In the genomic region with DNA sequence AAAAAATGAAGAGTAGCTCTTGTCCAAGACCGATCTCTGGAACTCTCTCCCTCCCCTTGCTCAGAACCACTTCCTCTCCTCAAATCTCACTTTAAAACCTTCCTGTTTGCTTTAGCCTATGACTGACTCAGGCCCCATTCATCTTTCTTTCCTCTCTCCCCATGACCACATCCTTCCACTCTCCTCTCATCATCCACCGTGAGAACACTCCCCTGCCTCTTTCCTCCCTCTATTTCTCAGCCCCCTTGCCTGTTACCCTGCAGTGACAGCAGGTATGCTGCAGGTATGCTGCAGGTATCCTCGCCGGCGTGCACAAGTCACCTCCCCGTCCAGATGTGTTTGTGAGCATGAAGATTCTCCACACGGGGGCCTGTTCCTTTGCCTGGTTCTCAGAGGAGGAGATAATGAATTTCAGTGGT, we compare ENCODE assay signal across 11 cellular contexts.
DNase-seq lines count a peak whose midpoint lies in the region; ATAC-seq, FAIRE-seq and TF ChIP-seq lines count a peak whose summit lies in the region.
"Had no signal": no experiment of that assay in that cellular context is flagged by ENCODE, and none has a peak within 500 bp of the region (broad histone marks: within the 10 kb centered on the region; RNA-seq: fewer than 3 reads in every experiment).

No MANE protein-coding gene starts in this region.

- no peak overlapping the region for H3K14ac ChIP-seq in trophoblast cell (ENCODE audit: low read length)

- H3K23ac ChIP-seq in trophoblast cell (ENCODE audit: low read length): no peak overlapping the region

- H3K4me2 ChIP-seq in GM12878 (ENCODE audit: control insufficient read depth, insufficient read depth): no peak overlapping the region
- no peak overlapping the region for H3K4me2 ChIP-seq in trophoblast cell (ENCODE audit: low read length)

- FAIRE-seq in GM12878 (lab: Jason Lieb, UNC): no peak
- FAIRE-seq: K562 had no signal

- H2AFZ ChIP-seq in GM12878 (ENCODE audit: control insufficient read depth, low read depth, low read length) (no peak overlapping the region), trophoblast cell (ENCODE audit: insufficient read depth, low read length, poor library complexity) (no peak overlapping the region)

- RAD21 ChIA-PET in GM12878 (lab: Charles Lee; ENCODE audit: unreplicated experiment): no interaction called here

- H3K79me2 ChIP-seq in GM12878 (ENCODE audit: control insufficient read depth, insufficient read depth, low read length): no peaks in the 10 kb centered on the region
- H3K79me2 ChIP-seq in trophoblast cell (ENCODE audit: control insufficient read depth, insufficient read depth, low read length, poor library complexity): no peaks in the 10 kb centered on the region

- H4K12ac ChIP-seq in trophoblast cell (ENCODE audit: low read depth, low read length): no peak overlapping the region

- TF ChIP-seq EP300 in GM12878 (IDR thresholded peaks at IDR 0.05; ENCODE audit: borderline replicate concordance in 1 of 2, control insufficient read depth in 1 of 2, low read depth in 2 of 2, low read length in 2 of 2): no peak

- no peaks in the 10 kb centered on the region for H3K79me1 ChIP-seq in trophoblast cell (ENCODE audit: low read length)

- H3K27ac ChIP-seq in GM12878 (ENCODE audit: control insufficient read depth, insufficient read depth): no peak overlapping the region
- no peak overlapping the region for H3K27ac ChIP-seq in trophoblast cell (ENCODE audit: low read depth, low read length)
- no peak overlapping the region for H3K27ac ChIP-seq in esophagus squamous epithelium
- H3K27ac ChIP-seq: 22Rv1 had no signal

- H4K20me1 ChIP-seq in GM12878 (ENCODE audit: control insufficient read depth, insufficient read depth): no peaks in the 10 kb centered on the region

- H2BK120ac ChIP-seq in trophoblast cell (ENCODE audit: insufficient read depth, low read length, poor library complexity): no peak overlapping the region

- peaks cover 14% of the 10 kb centered on the region for H3K4me1 ChIP-seq in GM12878 (ENCODE audit: control insufficient read depth, insufficient read depth, low read length)
- peaks cover 0 to under 1% of the 10 kb centered on the region in 2 experiments for H3K4me1 ChIP-seq in trophoblast cell (ENCODE audit: control insufficient read depth in 1 of 2, insufficient read depth in 2 of 2, low read length in 2 of 2)
- no peaks in the 10 kb centered on the region for H3K4me1 ChIP-seq in esophagus squamous epithelium

- no peak overlapping the region for H3K9ac ChIP-seq in GM12878 (ENCODE audit: control insufficient read depth, insufficient read depth, low read length)
- H3K9ac ChIP-seq in trophoblast cell (ENCODE audit: low read length): no peak overlapping the region

- no peak overlapping the region for H2AK5ac ChIP-seq in trophoblast cell (ENCODE audit: low read length)

- CTCF ChIA-PET in GM12878 (lab: Yijun Ruan, JAX): interaction anchor here (0.8 kb wide), 1 partner anchor 30 kb away, joined by 3 read pairs; no protein-coding TSS in a partner anchor

- intact Hi-C loops in GM12878 (cut with micrococcal nuclease; ENCODE audit: unreplicated experiment) (no loop called here), lower leg skin (cut with DNase I; ENCODE audit: low total_unique reads) (no loop called here), esophagus squamous epithelium (cut with DNase I) (no loop called here)

- no peak overlapping the region for H2BK5ac ChIP-seq in trophoblast cell (ENCODE audit: low read depth, low read length, poor library complexity)

- SMC1A ChIA-PET in GM12878 (lab: Charles Lee; ENCODE audit: uncharacterized antibody, unreplicated experiment): interaction anchor here (0.7 kb wide), 1 partner anchor 557 kb away, joined by 3 read pairs; no protein-coding TSS in a partner anchor

- H3K9me3 ChIP-seq in GM12878 (replicated peaks; ENCODE audit: control insufficient read depth, insufficient read depth, low read length) (no peaks in the 10 kb centered on the region; the same call in 2 of the 3 replicates), trophoblast cell (ENCODE audit: insufficient read depth, low read depth, low read length) (no peaks in the 10 kb centered on the region), esophagus squamous epithelium (no peaks in the 10 kb centered on the region)

- in situ Hi-C loops in GM12878 (cut with MboI): no loop called here

- TF ChIP-seq CTCF in GM12878 (IDR thresholded peaks at IDR 0.05 in 2 of 3, conservative IDR thresholded peaks at IDR 0.05 in 1 of 3; ENCODE audit: control insufficient read depth in 2 of 3, extremely low read depth in 1 of 3, insufficient read depth in 1 of 3, low read depth in 3 of 3, low read length in 3 of 3) (no peak), lower leg skin (IDR thresholded peaks at IDR 0.05) (no peak), esophagus squamous epithelium (IDR thresholded peaks at IDR 0.05) (no peak)

- ATAC-seq in GM12878: peak; percentile 34
- ATAC-seq: K562 had no signal

- TF ChIP-seq POLR2A in GM12878 (IDR thresholded peaks at IDR 0.05; ENCODE audit: low read depth, low read length): no peak
- no peak for TF ChIP-seq POLR2A in lower leg skin (IDR thresholded peaks at IDR 0.05)
- no peak for TF ChIP-seq POLR2A in esophagus squamous epithelium (IDR thresholded peaks at IDR 0.05)

- no peak overlapping the region for H3K4ac ChIP-seq in trophoblast cell (ENCODE audit: low read depth, low read length)

- no peaks in the 10 kb centered on the region; a peak in 1 of 4 replicates for H3K27me3 ChIP-seq in GM12878 (replicated peaks in 1 of 2; ENCODE audit: control insufficient read depth in 2 of 2, insufficient read depth in 2 of 2, low read length in 1 of 2)
- H3K27me3 ChIP-seq in trophoblast cell (ENCODE audit: insufficient read depth, low read length): no peaks in the 10 kb centered on the region
- H3K27me3 ChIP-seq in esophagus squamous epithelium: no peaks in the 10 kb centered on the region

- WGBS in GM12878 (ENCODE audit: insufficient coverage, insufficient replicate concordance, low lambda C conversion rate, missing lambda C conversion rate): 57% methylated on average over 7 of the region's 7 CpGs
- WGBS in trophoblast cell (ENCODE audit: extremely low coverage, insufficient coverage, insufficient read length): no CpG with 5 or more reads among the region's 7 CpGs
- WGBS in lower leg skin, 2 donors: 57 to 68% methylated on average over 7 of the region's 7 CpGs
- 47 to 60% methylated on average over 7 of the region's 7 CpGs for WGBS in esophagus squamous epithelium, 2 donors

- no peak overlapping the region for H4K91ac ChIP-seq in trophoblast cell (ENCODE audit: low read depth, low read length)

- no peak overlapping the region for H2BK12ac ChIP-seq in trophoblast cell (ENCODE audit: low read length)

- H3K36me3 ChIP-seq in GM12878 (ENCODE audit: control insufficient read depth in 2 of 2, insufficient read depth in 2 of 2, low read length in 1 of 2) (no peaks in the 10 kb centered on the region), trophoblast cell (ENCODE audit: control insufficient read depth in 1 of 2, insufficient read depth in 2 of 2, low read length in 2 of 2) (no peaks in the 10 kb centered on the region), esophagus squamous epithelium (no peaks in the 10 kb centered on the region)

- DNase-seq in DMS53 (lab: John Stamatoyannopoulos, UW) (peak; percentile 0), DMS53 treated with DMSO at 0.1 percent for 48 hours (lab: John Stamatoyannopoulos, UW; ENCODE audit: unreplicated experiment) (no peak), HS-27A (ENCODE audit: low read depth) (peak; percentile 54), GM12878 (ENCODE audit: low read depth, low spot score) (no peak), trophoblast cell (peak; percentile 50 to 58), NAMALWA (ENCODE audit: low spot score) (no peak), lower leg skin (ENCODE audit: low spot score in 2 of 2) (no peak), esophagus squamous epithelium (lab: John Stamatoyannopoulos, UW) (no peak)
- DNase-seq: cerebellar nuclear complex had no signal

- TF ChIP-seq RAD21 in GM12878 (IDR thresholded peaks at IDR 0.05; ENCODE audit: insufficient read depth, low read depth, low read length): no peak

- H4K8ac ChIP-seq in trophoblast cell (ENCODE audit: low read depth, low read length): no peak overlapping the region

- POLR2A ChIA-PET in GM12878 (lab: Charles Lee): no interaction called here

- H3K4me3 ChIP-seq in GM12878 (no peak overlapping the region), trophoblast cell (ENCODE audit: low read depth, low read length) (no peak overlapping the region), lower leg skin (ENCODE audit: low read depth, poor library complexity, severe bottlenecking) (no peak overlapping the region), esophagus squamous epithelium (no peak overlapping the region)
- H3K4me3 ChIP-seq: K562 had no signal

- no peak overlapping the region for H3K18ac ChIP-seq in trophoblast cell (ENCODE audit: low read length)

- no TSS peak for BruUV-seq in GM12878 (replicated peaks; lab: Mats Ljungman, UMichigan)

TF ChIP-seq in GM12878, 131 proteins besides CTCF, POLR2A, EP300 and RAD21 (continues in another document):
- TF ChIP-seq CREB1 (IDR thresholded peaks at IDR 0.05; ENCODE audit: low read depth): no peak
- TF ChIP-seq CEBPB (IDR thresholded peaks at IDR 0.05; ENCODE audit: borderline replicate concordance in 1 of 2, low read depth in 2 of 2, low read length in 2 of 2): no peak
- TF ChIP-seq ESRRA (IDR thresholded peaks at IDR 0.05; ENCODE audit: low read length): no peak
- no peak for TF ChIP-seq GATAD2B (conservative IDR thresholded peaks at IDR 0.05; ENCODE audit: low read depth)
- no peak for TF ChIP-seq ZNF24 (IDR thresholded peaks at IDR 0.05)
- no peak for TF ChIP-seq LARP7 (IDR thresholded peaks at IDR 0.05)
- TF ChIP-seq SPI1 (IDR thresholded peaks at IDR 0.05; ENCODE audit: borderline replicate concordance, insufficient read depth, low read depth, low read length): peak; percentile 55; the same call in 1 of the 2 replicates
- no peak for TF ChIP-seq MTA3 (IDR thresholded peaks at IDR 0.05; ENCODE audit: borderline replicate concordance, low read length)
- no peak for TF ChIP-seq RELB (IDR thresholded peaks at IDR 0.05; ENCODE audit: low read depth)
- no peak for TF ChIP-seq KAT2A (conservative IDR thresholded peaks at IDR 0.05; ENCODE audit: control insufficient read depth, low read depth, low read length)
- TF ChIP-seq SIN3A (IDR thresholded peaks at IDR 0.05; ENCODE audit: low read depth, low read length): no peak

Comparison
In these comparisons a context has a peak if more than half of its experiments do, and no peak if none do; other contexts are left out.
1. DNase-seq: peak in DMS53 (single experiment), HS-27A (single experiment) and trophoblast cell (2 of 2); none in DMS53 treated with DMSO at 0.1 percent for 48 hours (single experiment), GM12878 (single experiment), NAMALWA (single experiment), lower leg skin (0 of 2) and esophagus squamous epithelium (single experiment).